ENCODE assay signal across 17 cellular contexts in genomic region chr17:81723651-81724209, GRCh38. TPM values are rescaled to one million over a fixed set of nuclear protein-coding genes. Genes with fewer than 3 reads are reported as not detected.
DNase-seq lines count a peak whose midpoint lies in the region; ATAC-seq and TF ChIP-seq lines count a peak whose summit lies in the region.
"Had no signal": no experiment of that assay in that cellular context is flagged by ENCODE, and none has a peak within 500 bp of the region (broad histone marks: within the 10 kb centered on the region; RNA-seq: fewer than 3 reads in every experiment).

No MANE protein-coding gene starts in this region.

- H3K9me3 ChIP-seq in OCI-LY7 (ENCODE audit: low read length) (no peaks in the 10 kb centered on the region), breast epithelium (no peaks in the 10 kb centered on the region)
- H3K9me3 ChIP-seq: vagina had no signal

- no peak overlapping the region for H3K27ac ChIP-seq in OCI-LY7 (ENCODE audit: low read depth, low read length, poor library complexity, severe bottlenecking)
- H3K27ac ChIP-seq in breast epithelium: peak overlapping the region; percentile 20 to 73
- H3K27ac ChIP-seq: brain microvascular endothelial cell, vagina had no signal

- BruUV-seq in OCI-LY7 (replicated peaks; lab: Mats Ljungman, UMichigan): TSS peak; percentile 60

- H3K36me3 ChIP-seq in OCI-LY7 (ENCODE audit: insufficient read depth, low read length) (peaks cover 7% of the 10 kb centered on the region; the same call in 1 of the 2 replicates), breast epithelium (no peaks in the 10 kb centered on the region)
- H3K36me3 ChIP-seq: brain microvascular endothelial cell, vagina had no signal

- H3K79me2 ChIP-seq in OCI-LY7 (ENCODE audit: insufficient read depth, low read depth, low read length): no peaks in the 10 kb centered on the region

- intact Hi-C loops in OCI-LY7 (cut with micrococcal nuclease; ENCODE audit: unreplicated experiment): no loop called here
- intact Hi-C loops in breast epithelium (cut with DNase I; ENCODE audit: low total_unique reads): no loop called here

- H3K9me2 ChIP-seq in OCI-LY7 (ENCODE audit: insufficient read depth, low read length): no peaks in the 10 kb centered on the region

- H3K4me1 Mint-ChIP-seq in progenitor cell of endocrine pancreas (ENCODE audit: low read depth): no peaks in the 10 kb centered on the region
- H3K4me1 Mint-ChIP-seq: B cell; stimulated activated memory B cell treated with anti-CD40 and anti-IgM and Interleukin-4, amounts not matched to agents 10 μg/mL and 1 μg/mL and 100 μg/mL, for 72 hours had no signal

- H3K27me3 ChIP-seq in breast epithelium: no peaks in the 10 kb centered on the region
- H3K27me3 ChIP-seq: brain microvascular endothelial cell, vagina had no signal

- H3K36me3 Mint-ChIP-seq in progenitor cell of endocrine pancreas (ENCODE audit: insufficient read depth): no peaks in the 10 kb centered on the region

- no peak overlapping the region for H2AFZ ChIP-seq in OCI-LY7 (ENCODE audit: low read length)

- CTCF ChIA-PET in OCI-LY7 (lab: Charles Lee; ENCODE audit: unreplicated experiment): no interaction called here

- no peak overlapping the region for H3K4me3 Mint-ChIP-seq in progenitor cell of endocrine pancreas (ENCODE audit: low read depth)
- H3K4me3 Mint-ChIP-seq: B cell; stimulated activated memory B cell treated with anti-CD40 and anti-IgM and Interleukin-4, amounts not matched to agents 10 μg/mL and 1 μg/mL and 100 μg/mL, for 72 hours had no signal

- H3K4me3 ChIP-seq in OCI-LY7 (ENCODE audit: low read depth, low read length, poor library complexity, severe bottlenecking): no peak overlapping the region
- no peak overlapping the region for H3K4me3 ChIP-seq in breast epithelium
- H3K4me3 ChIP-seq: lung, vagina had no signal

- no peak for TF ChIP-seq CTCF in OCI-LY7 (conservative IDR thresholded peaks at IDR 0.05; ENCODE audit: low read length)
- no peak for TF ChIP-seq CTCF in breast epithelium (IDR thresholded peaks at IDR 0.05)
- TF ChIP-seq CTCF in progenitor cell of endocrine pancreas (IDR thresholded peaks at IDR 0.05; ENCODE audit: unreplicated experiment): no peak

- POLR2A ChIA-PET in OCI-LY7 (lab: Charles Lee): no interaction called here

- no peak for TF ChIP-seq POLR2A in breast epithelium (IDR thresholded peaks at IDR 0.05)

- no peaks in the 10 kb centered on the region for H4K20me1 ChIP-seq in OCI-LY7 (ENCODE audit: insufficient read depth, low read length)

- no peaks in the 10 kb centered on the region for H3K9me3 Mint-ChIP-seq in progenitor cell of endocrine pancreas (ENCODE audit: low read depth)
- H3K9me3 Mint-ChIP-seq: stimulated activated memory B cell treated with anti-CD40 and anti-IgM and Interleukin-4, amounts not matched to agents 10 μg/mL and 1 μg/mL and 100 μg/mL, for 72 hours had no signal

- no peak for ATAC-seq in GM21529 (IDR thresholded peaks at IDR 0.05; ENCODE audit: unreplicated experiment)
- ATAC-seq: stimulated activated memory B cell treated with anti-CD40 and anti-IgM and Interleukin-4, amounts not matched to agents 10 μg/mL and 1 μg/mL and 100 μg/mL, for 72 hours had no signal

- peak; percentile 7 for DNase-seq in EH (ENCODE audit: low read depth)
- DNase-seq in OCI-LY7 (ENCODE audit: low spot score): no peak
- no peak for DNase-seq in breast epithelium (ENCODE audit: low spot score in 2 of 2)
- no peak for DNase-seq in progenitor cell of endocrine pancreas (ENCODE audit: low spot score, unreplicated experiment)
- no peak for DNase-seq in stimulated activated CD4-positive, alpha-beta T cell treated with anti-CD3 and anti-CD28 coated beads, Interleukin-2, amount 100 ng/mL, for 48 hours
- DNase-seq in activated CD4-positive, alpha-beta T cell treated with anti-CD3 and anti-CD28 coated beads, Interleukin-2, amount 50 U/mL, for 48 hours: no peak
- no peak for DNase-seq in mucosa of gallbladder (ENCODE audit: low spot score)
- DNase-seq: activated naive CD4-positive, alpha-beta T cell treated with anti-CD3 and anti-CD28 coated beads, Interleukin-2, amount 50 U/mL, for 16 hours; brain microvascular endothelial cell; DMS79; NCI-H1048; T-helper 1 cell had no signal

- H3K4me2 ChIP-seq in OCI-LY7 (ENCODE audit: low read length): no peak overlapping the region

- H3K27ac Mint-ChIP-seq in progenitor cell of endocrine pancreas: peak overlapping the region; percentile 59
- H3K27ac Mint-ChIP-seq: B cell; stimulated activated memory B cell treated with anti-CD40 and anti-IgM and Interleukin-4, amounts not matched to agents 10 μg/mL and 1 μg/mL and 100 μg/mL, for 72 hours had no signal

- peaks cover 7% of the 10 kb centered on the region for H3K4me1 ChIP-seq in OCI-LY7 (ENCODE audit: insufficient read depth, low read length, poor library complexity, severe bottlenecking)
- peaks cover 0 to 12% of the 10 kb centered on the region in 2 donors for H3K4me1 ChIP-seq in breast epithelium

- H3K27me3 Mint-ChIP-seq in progenitor cell of endocrine pancreas: peaks cover 11% of the 10 kb centered on the region

RNA-seq across cellular contexts. Expression of gene SLC25A10, which starts 11.6 kb away (rescaled TPM):
- total RNA-seq in OCI-LY7 (2014; rRNA removed; shearing (Covaris generic)): 46.3 and 46.9 TPM in 2 replicates
- total RNA-seq in OCI-LY7 (2022) (41.3 and 45.6 TPM in 2 replicates), breast epithelium (10 to 100 TPM in 2 of 3 donors, 1 to 10 TPM in 1; 9.8 to 28.0 (median 24.4) TPM), progenitor cell of endocrine pancreas (36.9 and 40.9 TPM in 2 replicates), mucosa of gallbladder (34.1 TPM)

RNA-seq across cellular contexts. Expression of gene MRPL12, which starts 20.6 kb away (rescaled TPM):
- total RNA-seq in OCI-LY7 (2014; rRNA removed; shearing (Covaris generic)): 49.8 and 67.2 TPM in 2 replicates
- 143 and 189 TPM in 2 replicates for total RNA-seq in OCI-LY7 (2022)
- 10 to 100 TPM; 18.4 to 32.3 (median 32.1) TPM for total RNA-seq in breast epithelium
- 63.6 and 63.9 TPM in 2 replicates for total RNA-seq in progenitor cell of endocrine pancreas
- total RNA-seq in mucosa of gallbladder: 48.6 TPM

RNA-seq across cellular contexts. Expression of gene HGS, which starts 39.9 kb away (rescaled TPM):
- total RNA-seq in OCI-LY7 (2014; rRNA removed; shearing (Covaris generic)): 120 and 162 TPM in 2 replicates
- total RNA-seq in OCI-LY7 (2022) (175 and 219 TPM in 2 replicates), breast epithelium (10 to 100 TPM; 61.0 to 75.0 (median 64.6) TPM), progenitor cell of endocrine pancreas (127 and 141 TPM in 2 replicates), mucosa of gallbladder (137 TPM)

RNA-seq across cellular contexts. Expression of gene ARL16, which starts 40.1 kb away (rescaled TPM):
- 86.1 and 86.4 TPM in 2 replicates for total RNA-seq in OCI-LY7 (2014; rRNA removed; shearing (Covaris generic))
- 49.8 and 52.2 TPM in 2 replicates for total RNA-seq in OCI-LY7 (2022)
- 10 to 100 TPM; 34.9 to 44.2 (median 37.5) TPM for total RNA-seq in breast epithelium
- total RNA-seq in progenitor cell of endocrine pancreas: 42.1 TPM in 2 replicates
- 37.6 TPM for total RNA-seq in mucosa of gallbladder

RNA-seq across cellular contexts. Expression of gene CCDC137, which starts 57.2 kb away (rescaled TPM):
- total RNA-seq in OCI-LY7 (2014; rRNA removed; shearing (Covaris generic)): 39.4 and 39.9 TPM in 2 replicates
- total RNA-seq in OCI-LY7 (2022): 61.1 and 61.4 TPM in 2 replicates
- total RNA-seq in breast epithelium: 10 to 100 TPM in 2 of 3 donors, 1 to 10 TPM in 1; 8.6 to 14.4 (median 11.6) TPM
- 24.8 and 26.6 TPM in 2 replicates for total RNA-seq in progenitor cell of endocrine pancreas
- 20.3 TPM for total RNA-seq in mucosa of gallbladder
